Comparison of ENCODE assay signal across 1 cellular context in the genomic region with DNA sequence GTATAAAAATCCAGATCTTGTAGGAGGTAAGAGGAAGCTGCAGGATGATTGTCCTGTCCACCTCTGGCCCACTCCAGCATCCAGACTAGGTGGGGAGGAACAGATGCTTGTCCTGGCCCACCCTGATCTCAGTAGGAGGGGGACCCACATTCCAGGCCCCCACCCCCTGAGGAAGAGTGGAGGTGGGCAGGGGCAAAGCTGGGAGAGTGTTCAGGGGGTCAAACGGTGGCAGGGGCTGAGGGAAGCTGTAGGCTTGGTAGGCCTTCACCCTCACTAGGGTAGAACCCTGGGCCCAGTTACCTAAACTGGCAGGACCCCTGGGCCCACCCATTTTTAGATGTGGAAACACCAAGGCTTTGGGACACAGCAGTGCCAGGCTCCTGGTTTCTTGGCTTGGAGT.
TF ChIP-seq lines count a peak whose summit lies in the region.

No MANE protein-coding gene starts in this region.

TF ChIP-seq in GM23338, 12 proteins besides CTCF, POLR2A, EP300 and RAD21:
- no peak for TF ChIP-seq POLR2AphosphoS5 (IDR thresholded peaks at IDR 0.05; ENCODE audit: low read depth)
- no peak for TF ChIP-seq EZH2phosphoT487 (IDR thresholded peaks at IDR 0.05; ENCODE audit: unreplicated experiment)
- TF ChIP-seq, protein P1, sequence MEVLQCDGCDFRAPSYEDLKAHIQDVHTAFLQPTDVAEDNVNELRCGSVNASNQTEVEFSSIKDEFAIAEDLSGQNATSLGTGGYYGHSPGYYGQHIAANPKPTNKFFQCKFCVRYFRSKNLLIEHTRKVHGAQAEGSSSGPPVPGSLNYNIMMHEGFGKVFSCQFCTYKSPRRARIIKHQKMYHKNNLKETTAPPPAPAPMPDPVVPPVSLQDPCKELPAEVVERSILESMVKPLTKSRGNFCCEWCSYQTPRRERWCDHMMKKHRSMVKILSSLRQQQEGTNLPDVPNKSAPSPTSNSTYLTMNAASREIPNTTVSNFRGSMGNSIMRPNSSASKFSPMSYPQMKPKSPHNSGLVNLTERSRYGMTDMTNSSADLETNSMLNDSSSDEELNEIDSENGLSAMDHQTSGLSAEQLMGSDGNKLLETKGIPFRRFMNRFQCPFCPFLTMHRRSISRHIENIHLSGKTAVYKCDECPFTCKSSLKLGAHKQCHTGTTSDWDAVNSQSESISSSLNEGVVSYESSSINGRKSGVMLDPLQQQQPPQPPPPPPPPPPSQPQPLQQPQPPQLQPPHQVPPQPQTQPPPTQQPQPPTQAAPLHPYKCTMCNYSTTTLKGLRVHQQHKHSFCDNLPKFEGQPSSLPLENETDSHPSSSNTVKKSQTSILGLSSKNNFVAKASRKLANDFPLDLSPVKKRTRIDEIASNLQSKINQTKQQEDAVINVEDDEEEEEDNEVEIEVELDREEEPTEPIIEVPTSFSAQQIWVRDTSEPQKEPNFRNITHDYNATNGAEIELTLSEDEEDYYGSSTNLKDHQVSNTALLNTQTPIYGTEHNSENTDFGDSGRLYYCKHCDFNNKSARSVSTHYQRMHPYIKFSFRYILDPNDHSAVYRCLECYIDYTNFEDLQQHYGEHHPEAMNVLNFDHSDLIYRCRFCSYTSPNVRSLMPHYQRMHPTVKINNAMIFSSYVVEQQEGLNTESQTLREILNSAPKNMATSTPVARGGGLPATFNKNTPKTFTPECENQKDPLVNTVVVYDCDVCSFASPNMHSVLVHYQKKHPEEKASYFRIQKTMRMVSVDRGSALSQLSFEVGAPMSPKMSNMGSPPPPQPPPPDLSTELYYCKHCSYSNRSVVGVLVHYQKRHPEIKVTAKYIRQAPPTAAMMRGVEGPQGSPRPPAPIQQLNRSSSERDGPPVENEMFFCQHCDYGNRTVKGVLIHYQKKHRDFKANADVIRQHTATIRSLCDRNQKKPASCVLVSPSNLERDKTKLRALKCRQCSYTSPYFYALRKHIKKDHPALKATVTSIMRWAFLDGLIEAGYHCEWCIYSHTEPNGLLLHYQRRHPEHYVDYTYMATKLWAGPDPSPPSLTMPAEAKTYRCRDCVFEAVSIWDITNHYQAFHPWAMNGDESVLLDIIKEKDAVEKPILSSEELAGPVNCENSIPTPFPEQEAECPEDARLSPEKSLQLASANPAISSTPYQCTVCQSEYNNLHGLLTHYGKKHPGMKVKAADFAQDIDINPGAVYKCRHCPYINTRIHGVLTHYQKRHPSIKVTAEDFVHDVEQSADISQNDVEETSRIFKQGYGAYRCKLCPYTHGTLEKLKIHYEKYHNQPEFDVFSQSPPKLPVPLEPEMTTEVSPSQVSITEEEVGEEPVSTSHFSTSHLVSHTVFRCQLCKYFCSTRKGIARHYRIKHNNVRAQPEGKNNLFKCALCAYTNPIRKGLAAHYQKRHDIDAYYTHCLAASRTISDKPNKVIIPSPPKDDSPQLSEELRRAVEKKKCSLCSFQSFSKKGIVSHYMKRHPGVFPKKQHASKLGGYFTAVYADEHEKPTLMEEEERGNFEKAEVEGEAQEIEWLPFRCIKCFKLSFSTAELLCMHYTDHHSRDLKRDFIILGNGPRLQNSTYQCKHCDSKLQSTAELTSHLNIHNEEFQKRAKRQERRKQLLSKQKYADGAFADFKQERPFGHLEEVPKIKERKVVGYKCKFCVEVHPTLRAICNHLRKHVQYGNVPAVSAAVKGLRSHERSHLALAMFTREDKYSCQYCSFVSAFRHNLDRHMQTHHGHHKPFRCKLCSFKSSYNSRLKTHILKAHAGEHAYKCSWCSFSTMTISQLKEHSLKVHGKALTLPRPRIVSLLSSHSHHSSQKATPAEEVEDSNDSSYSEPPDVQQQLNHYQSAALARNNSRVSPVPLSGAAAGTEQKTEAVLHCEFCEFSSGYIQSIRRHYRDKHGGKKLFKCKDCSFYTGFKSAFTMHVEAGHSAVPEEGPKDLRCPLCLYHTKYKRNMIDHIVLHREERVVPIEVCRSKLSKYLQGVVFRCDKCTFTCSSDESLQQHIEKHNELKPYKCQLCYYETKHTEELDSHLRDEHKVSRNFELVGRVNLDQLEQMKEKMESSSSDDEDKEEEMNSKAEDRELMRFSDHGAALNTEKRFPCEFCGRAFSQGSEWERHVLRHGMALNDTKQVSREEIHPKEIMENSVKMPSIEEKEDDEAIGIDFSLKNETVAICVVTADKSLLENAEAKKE (CRISPR knock-in tag; IDR thresholded peaks at IDR 0.05) = no peak
- TF ChIP-seq JUNB (IDR thresholded peaks at IDR 0.05; ENCODE audit: unreplicated experiment) = no peak
- no peak for TF ChIP-seq NANOG (IDR thresholded peaks at IDR 0.05; ENCODE audit: borderline replicate concordance)
- TF ChIP-seq REST (IDR thresholded peaks at IDR 0.05; ENCODE audit: unreplicated experiment) = no peak
- TF ChIP-seq STAT1 (IDR thresholded peaks at IDR 0.05; ENCODE audit: unreplicated experiment) = no peak
- no peak for TF ChIP-seq ZNF114 (CRISPR knock-in tag; IDR thresholded peaks at IDR 0.05)
- no peak for TF ChIP-seq ZNF331 (CRISPR knock-in tag; IDR thresholded peaks at IDR 0.05; ENCODE audit: low read depth)
- TF ChIP-seq CREB1 (CRISPR knock-in tag; IDR thresholded peaks at IDR 0.05; ENCODE audit: low read depth) = no peak
- TF ChIP-seq EZH2 (IDR thresholded peaks at IDR 0.05; ENCODE audit: low read depth, unreplicated experiment) = no peak
- TF ChIP-seq, protein P2, sequence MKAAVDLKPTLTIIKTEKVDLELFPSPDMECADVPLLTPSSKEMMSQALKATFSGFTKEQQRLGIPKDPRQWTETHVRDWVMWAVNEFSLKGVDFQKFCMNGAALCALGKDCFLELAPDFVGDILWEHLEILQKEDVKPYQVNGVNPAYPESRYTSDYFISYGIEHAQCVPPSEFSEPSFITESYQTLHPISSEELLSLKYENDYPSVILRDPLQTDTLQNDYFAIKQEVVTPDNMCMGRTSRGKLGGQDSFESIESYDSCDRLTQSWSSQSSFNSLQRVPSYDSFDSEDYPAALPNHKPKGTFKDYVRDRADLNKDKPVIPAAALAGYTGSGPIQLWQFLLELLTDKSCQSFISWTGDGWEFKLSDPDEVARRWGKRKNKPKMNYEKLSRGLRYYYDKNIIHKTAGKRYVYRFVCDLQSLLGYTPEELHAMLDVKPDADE (IDR thresholded peaks at IDR 0.05) = no peak
